ENCODE assay signal across 4 cellular contexts in genomic region chr11:34589177-34589576, GRCh38. TPM values are rescaled to one million over a fixed set of nuclear protein-coding genes. Genes with fewer than 3 reads are reported as not detected.
"Had no signal": no experiment of that assay in that cellular context is flagged by ENCODE, and none has a peak within 500 bp of the region (broad histone marks: within the 10 kb centered on the region; RNA-seq: fewer than 3 reads in every experiment).

No MANE protein-coding gene starts in this region.

RNA-seq across cellular contexts. Expression of gene EHF, which starts 31.7 kb away (rescaled TPM):
- total RNA-seq: dermis microvascular lymphatic vessel endothelial cell, glomerular endothelial cell, lung microvascular endothelial cell, myocyte had no signal
